14 cellular contexts compared by ENCODE assay signal in the genomic region with DNA sequence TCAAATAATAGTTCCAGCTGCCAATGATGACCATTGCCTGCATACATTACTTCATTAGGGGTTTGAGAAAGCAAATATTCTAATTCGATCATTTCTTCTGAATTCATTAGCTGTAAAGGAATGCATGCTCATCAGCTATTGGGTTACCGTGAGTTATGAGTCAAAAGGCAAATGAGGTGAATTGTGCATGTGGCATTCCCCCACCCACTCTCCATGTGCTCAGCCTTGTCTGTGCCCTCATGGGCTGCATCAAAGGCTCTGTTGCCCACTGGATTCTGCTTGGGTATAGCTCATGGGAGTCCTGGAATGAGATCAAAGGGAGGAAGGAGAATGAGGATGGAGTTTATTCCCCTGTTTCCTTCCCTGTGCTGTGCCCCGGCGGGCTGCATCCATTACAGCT.
DNase-seq lines count a peak whose midpoint lies in the region.
"Had no signal": no experiment of that assay in that cellular context is flagged by ENCODE, and none has a peak within 500 bp of the region (broad histone marks: within the 10 kb centered on the region; RNA-seq: fewer than 3 reads in every experiment).

No MANE protein-coding gene starts in this region.

- DNase-seq in SW480 (ENCODE audit: low spot score) (peak; percentile 75), activated T-cell treated with anti-CD3 and anti-CD28 coated beads for 4 hours (peak; percentile 2), midbrain (lab: John Stamatoyannopoulos, UW) (no peak), NCI-H69 (lab: John Stamatoyannopoulos, UW) (no peak), AG08395 (ENCODE audit: low spot score) (no peak)
- peak; percentile 8 to 23 (median 12) for DNase-seq in stimulated activated CD4-positive, alpha-beta T cell treated with anti-CD3 and anti-CD28 coated beads, Interleukin-12 subunit alpha, Interleukin-12 subunit beta, amount 100 ng/mL, for 48 hours (ENCODE audit: low read depth in 2 of 3, low spot score in 1 of 3)
- peak; percentile 11 for DNase-seq in stimulated activated CD8-positive, alpha-beta memory T cell treated with anti-CD3 and anti-CD28 coated beads, Interleukin-12 subunit alpha, Interleukin-12 subunit beta, amount 100 ng/mL, for 24 hours (ENCODE audit: extremely low read depth)
- DNase-seq: activated gamma-delta T cell treated with Interleukin-2 at 50 U/mL for 16 hours, AML-193, cerebellar nuclear complex, foreskin fibroblast, NCI-H187, NCI-H774, substantia nigra had no signal

Comparison
In these comparisons a context has a peak if more than half of its experiments do, and no peak if none do; other contexts are left out.
1. DNase-seq: peak in SW480 (single experiment), activated T-cell treated with anti-CD3 and anti-CD28 coated beads for 4 hours (single experiment), stimulated activated CD4-positive, alpha-beta T cell treated with anti-CD3 and anti-CD28 coated beads, Interleukin-12 subunit alpha, Interleukin-12 subunit beta, amount 100 ng/mL, for 48 hours (3 of 3) and stimulated activated CD8-positive, alpha-beta memory T cell treated with anti-CD3 and anti-CD28 coated beads, Interleukin-12 subunit alpha, Interleukin-12 subunit beta, amount 100 ng/mL, for 24 hours (single experiment); none in midbrain (single experiment), NCI-H69 (single experiment) and AG08395 (single experiment).